Comparison of ENCODE assay signal across 1 cellular context in the genomic region with DNA sequence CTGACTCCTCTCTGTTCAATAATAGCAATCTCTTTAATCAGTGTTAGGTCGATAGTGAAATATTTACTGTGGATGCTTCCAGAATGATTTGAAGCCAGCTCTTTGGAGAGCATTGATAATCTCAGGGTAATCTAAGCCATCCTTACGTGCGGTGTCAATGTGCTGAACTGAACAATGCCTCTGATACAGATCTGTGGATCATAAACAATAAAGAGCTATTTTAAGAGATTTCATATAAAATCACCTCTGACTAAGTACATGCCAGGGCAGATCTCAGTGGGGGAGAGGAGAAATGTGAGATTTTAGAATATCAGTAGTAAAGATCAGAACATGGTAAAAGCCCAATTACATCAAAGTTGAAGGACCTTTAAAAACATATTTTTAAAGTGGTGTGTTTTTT.
TF ChIP-seq lines count a peak whose summit lies in the region.

No MANE protein-coding gene starts in this region.

TF ChIP-seq in GM23338, 12 proteins besides CTCF, POLR2A, EP300 and RAD21 (continued from another document):
- TF ChIP-seq STAT1 (IDR thresholded peaks at IDR 0.05; ENCODE audit: unreplicated experiment) (no peak), ZNF114 (CRISPR knock-in tag; IDR thresholded peaks at IDR 0.05) (no peak)
